Comparison of ENCODE assay signal across 8 cellular contexts in genomic region chr15:60798821-60799220, GRCh38.
DNase-seq lines count a peak whose midpoint lies in the region; ATAC-seq, FAIRE-seq and TF ChIP-seq lines count a peak whose summit lies in the region.

No MANE protein-coding gene starts in this region.

- DNase-seq in MCF 10A (ENCODE audit: unreplicated experiment) (peak; percentile 80), breast epithelium (ENCODE audit: low spot score in 2 of 2) (no peak), left ventricle myocardium superior (no peak), urothelium cell line (ENCODE audit: low spot score) (peak; percentile 30), T-helper 9 cell (no peak), prostate gland (ENCODE audit: low spot score) (no peak)
- DNase-seq in activated T-cell treated with anti-CD3 and anti-CD28 coated beads, Interleukin-2, amount 50 U/mL, for 24 hours = peak; percentile 61

- H3K9me3 Mint-ChIP-seq in MCF 10A (ENCODE audit: unreplicated experiment) = no peaks in the 10 kb centered on the region
- peaks cover 11% of the 10 kb centered on the region for H3K9me3 Mint-ChIP-seq in activated T-cell treated with anti-CD3 and anti-CD28 coated beads, Interleukin-2, amount 50 U/mL, for 24 hours

- no TSS peak for BruUV-seq in MCF 10A (replicated peaks; lab: Mats Ljungman, UMichigan)

- ATAC-seq in left ventricle myocardium superior (peak; percentile 61), HG03460 (IDR thresholded peaks at IDR 0.05; ENCODE audit: unreplicated experiment) (no peak)

- H3K4me3 Mint-ChIP-seq in MCF 10A (ENCODE audit: unreplicated experiment) = no peak overlapping the region
- peak overlapping the region; percentile 45 for H3K4me3 Mint-ChIP-seq in activated T-cell treated with anti-CD3 and anti-CD28 coated beads, Interleukin-2, amount 50 U/mL, for 24 hours

- WGBS in prostate gland = 83% methylated on average over 4 of the region's 4 CpGs

- no peaks in the 10 kb centered on the region for H3K27me3 Mint-ChIP-seq in MCF 10A (ENCODE audit: insufficient read depth, unreplicated experiment)
- no peaks in the 10 kb centered on the region for H3K27me3 Mint-ChIP-seq in activated T-cell treated with anti-CD3 and anti-CD28 coated beads, Interleukin-2, amount 50 U/mL, for 24 hours

- no peak for FAIRE-seq in urothelium cell line (lab: Jason Lieb, UNC)

- no peak overlapping the region for H3K27ac ChIP-seq in breast epithelium
- no peak overlapping the region for H3K27ac ChIP-seq in prostate gland

- no peaks in the 10 kb centered on the region for H3K4me1 ChIP-seq in breast epithelium
- H3K4me1 ChIP-seq in prostate gland (replicated peaks) = no peaks in the 10 kb centered on the region

- H3K27me3 ChIP-seq in breast epithelium (no peaks in the 10 kb centered on the region), prostate gland (replicated peaks; ENCODE audit: insufficient read depth) (no peaks in the 10 kb centered on the region)

- H3K27ac Mint-ChIP-seq in MCF 10A (ENCODE audit: low read depth, unreplicated experiment) = no peak overlapping the region
- peak overlapping the region; percentile 92 for H3K27ac Mint-ChIP-seq in activated T-cell treated with anti-CD3 and anti-CD28 coated beads, Interleukin-2, amount 50 U/mL, for 24 hours

- no peak overlapping the region for H3K4me3 ChIP-seq in breast epithelium
- no peak overlapping the region for H3K4me3 ChIP-seq in prostate gland

- H3K9me3 ChIP-seq in breast epithelium = no peaks in the 10 kb centered on the region
- no peaks in the 10 kb centered on the region for H3K9me3 ChIP-seq in prostate gland

- no peak for TF ChIP-seq POLR2A in breast epithelium (IDR thresholded peaks at IDR 0.05)
- no peak for TF ChIP-seq POLR2A in prostate gland (IDR thresholded peaks at IDR 0.05)

- H3K4me1 Mint-ChIP-seq in MCF 10A (ENCODE audit: insufficient read depth, unreplicated experiment) = no peaks in the 10 kb centered on the region
- peaks cover 90% of the 10 kb centered on the region for H3K4me1 Mint-ChIP-seq in activated T-cell treated with anti-CD3 and anti-CD28 coated beads, Interleukin-2, amount 50 U/mL, for 24 hours (ENCODE audit: low read depth)

- no peaks in the 10 kb centered on the region for H3K36me3 ChIP-seq in breast epithelium
- H3K36me3 ChIP-seq in prostate gland = no peaks in the 10 kb centered on the region

- TF ChIP-seq CTCF in MCF 10A (IDR thresholded peaks at IDR 0.05; ENCODE audit: unreplicated experiment) (no peak), breast epithelium (IDR thresholded peaks at IDR 0.05) (no peak), prostate gland (IDR thresholded peaks at IDR 0.05) (no peak)

- intact Hi-C loops in MCF 10A (cut with micrococcal nuclease) = no loop called here
- intact Hi-C loops in breast epithelium (cut with DNase I; ENCODE audit: low total_unique reads) = no loop called here
- intact Hi-C loops in left ventricle myocardium superior (cut with micrococcal nuclease) = no loop called here
- intact Hi-C loops in prostate gland (cut with DNase I) = no loop called here

- CTCF ChIA-PET in MCF 10A (lab: Yijun Ruan, JAX) = interaction anchor here (0.5 to 2.1 kb wide), 4 partner anchors 9 to 288 kb away, joined by 3 to 9 read pairs (median 3); no protein-coding TSS in a partner anchor

- POLR2A ChIA-PET in MCF 10A (lab: Yijun Ruan, JAX) = interaction anchor here (0.5 to 1.3 kb wide), 7 partner anchors 10 to 1311 kb away, joined by 3 to 5 read pairs (median 3); no protein-coding TSS in a partner anchor

- no peaks in the 10 kb centered on the region for H3K36me3 Mint-ChIP-seq in MCF 10A (ENCODE audit: insufficient read depth, unreplicated experiment)
- peaks cover 10% of the 10 kb centered on the region for H3K36me3 Mint-ChIP-seq in activated T-cell treated with anti-CD3 and anti-CD28 coated beads, Interleukin-2, amount 50 U/mL, for 24 hours (ENCODE audit: low read depth)

Comparison
In these comparisons a context has a peak if more than half of its experiments do, and no peak if none do; other contexts are left out.
1. DNase-seq: peak in MCF 10A (single experiment), activated T-cell treated with anti-CD3 and anti-CD28 coated beads, Interleukin-2, amount 50 U/mL, for 24 hours (single experiment) and urothelium cell line (single experiment); none in breast epithelium (0 of 2), left ventricle myocardium superior (single experiment), T-helper 9 cell (single experiment) and prostate gland (single experiment).